ENCODE assay signal across 8 cellular contexts in genomic region chr10:59709472-59710125, GRCh38. TPM values are rescaled to one million over a fixed set of nuclear protein-coding genes. Genes with fewer than 3 reads are reported as not detected.
DNase-seq lines count a peak whose midpoint lies in the region; ATAC-seq and TF ChIP-seq lines count a peak whose summit lies in the region.

A gene with protein sequence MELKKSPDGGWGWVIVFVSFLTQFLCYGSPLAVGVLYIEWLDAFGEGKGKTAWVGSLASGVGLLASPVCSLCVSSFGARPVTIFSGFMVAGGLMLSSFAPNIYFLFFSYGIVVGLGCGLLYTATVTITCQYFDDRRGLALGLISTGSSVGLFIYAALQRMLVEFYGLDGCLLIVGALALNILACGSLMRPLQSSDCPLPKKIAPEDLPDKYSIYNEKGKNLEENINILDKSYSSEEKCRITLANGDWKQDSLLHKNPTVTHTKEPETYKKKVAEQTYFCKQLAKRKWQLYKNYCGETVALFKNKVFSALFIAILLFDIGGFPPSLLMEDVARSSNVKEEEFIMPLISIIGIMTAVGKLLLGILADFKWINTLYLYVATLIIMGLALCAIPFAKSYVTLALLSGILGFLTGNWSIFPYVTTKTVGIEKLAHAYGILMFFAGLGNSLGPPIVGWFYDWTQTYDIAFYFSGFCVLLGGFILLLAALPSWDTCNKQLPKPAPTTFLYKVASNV (minus strand): TSS chr10:59709850. CDS start chr10:59684291, 25,559 bp downstream.

- intact Hi-C loops in activated CD4-positive, alpha-beta memory T cell treated with anti-CD3 and anti-CD28 coated beads for 36 hours (cut with micrococcal nuclease) = loop anchor here (1.0 to 10.0 kb wide), 3 partner anchors 83 to 1195 kb away; partner anchors contain the start of gene BICC1
- intact Hi-C loops in naive thymus-derived CD4-positive, alpha-beta T cell (cut with micrococcal nuclease) = loop anchor here in 1 of 2 donors (1.0 to 5.0 kb wide), 3 partner anchors 83 to 197 kb away; partner anchors contain the start of gene CCDC6
- intact Hi-C loops in thyroid gland (cut with DNase I) = no loop called here

- TF ChIP-seq CTCF in GM13976 (IDR thresholded peaks at IDR 0.05; ENCODE audit: borderline replicate concordance, control extremely low read depth, extremely low read depth, insufficient read depth, missing control alignments) = peak; percentile 35
- peak; percentile 19 to 33 for TF ChIP-seq CTCF in fibroblast of lung (conservative IDR thresholded peaks at IDR 0.05 in 1 of 2, IDR thresholded peaks at IDR 0.05 in 1 of 2; ENCODE audit: low read depth in 1 of 2, low read length in 2 of 2)
- TF ChIP-seq CTCF in thyroid gland (IDR thresholded peaks at IDR 0.05) = peak in 4 of 6 experiments; percentile 33 to 48 (median 40)

- peak; percentile 95 for ATAC-seq in HG02610 (IDR thresholded peaks at IDR 0.05; ENCODE audit: unreplicated experiment)
- ATAC-seq in naive thymus-derived CD4-positive, alpha-beta T cell = peak; percentile 60

- H3K4me3 Mint-ChIP-seq in activated CD4-positive, alpha-beta memory T cell treated with anti-CD3 and anti-CD28 coated beads for 36 hours = peak within 1 kb of the TSS; percentile 55
- peak within 1 kb of the TSS in 8 of 10 donors; percentile 2 to 86 (median 48) for H3K4me3 Mint-ChIP-seq in naive thymus-derived CD4-positive, alpha-beta T cell

- WGBS in thyroid gland, 2 donors = 0 to 1% methylated on average over 29 to 47 of the region's 66 CpGs

- in situ Hi-C loops in GM13976 (cut with MboI; ENCODE audit: low sequenced_read_pairs, unreplicated experiment) = no loop called here

- H3K4me1 ChIP-seq in fibroblast of lung (ENCODE audit: control insufficient read depth, extremely low read depth, insufficient read depth, low read length) = no peaks in the 10 kb centered on the region
- H3K4me1 ChIP-seq in naive thymus-derived CD4-positive, alpha-beta T cell (ENCODE audit: control insufficient read depth in 2 of 2, insufficient read depth in 2 of 2, low read length in 2 of 2) = no peaks in the 10 kb centered on the region
- H3K4me1 ChIP-seq in thyroid gland = peaks cover 23 to 38% of the 10 kb centered on the region in 2 donors

- no peaks in the 10 kb centered on the region for H3K36me3 Mint-ChIP-seq in activated CD4-positive, alpha-beta memory T cell treated with anti-CD3 and anti-CD28 coated beads for 36 hours
- H3K36me3 Mint-ChIP-seq in naive thymus-derived CD4-positive, alpha-beta T cell = no peaks in the 10 kb centered on the region

- H3K4me1 Mint-ChIP-seq in activated CD4-positive, alpha-beta memory T cell treated with anti-CD3 and anti-CD28 coated beads for 36 hours (ENCODE audit: low read depth) = no peaks in the 10 kb centered on the region
- peaks cover 0 to 13% (median 0%) of the 10 kb centered on the region in 7 donors for H3K4me1 Mint-ChIP-seq in naive thymus-derived CD4-positive, alpha-beta T cell

- H3K9me3 ChIP-seq in fibroblast of lung (ENCODE audit: control insufficient read depth, insufficient read depth, low read depth, low read length) = no peaks in the 10 kb centered on the region
- H3K9me3 ChIP-seq in naive thymus-derived CD4-positive, alpha-beta T cell (ENCODE audit: control insufficient read depth in 2 of 3, low read length in 3 of 3) = no peaks in the 10 kb centered on the region
- no peaks in the 10 kb centered on the region for H3K9me3 ChIP-seq in thyroid gland

- POLR2A ChIA-PET in activated CD4-positive, alpha-beta memory T cell treated with anti-CD3 and anti-CD28 coated beads for 36 hours (lab: Charles Lee) = interaction anchor here (0.9 kb wide), 1 partner anchor 197 kb away, joined by 3 read pairs; the partner anchor contains the start of gene CCDC6
- POLR2A ChIA-PET in naive thymus-derived CD4-positive, alpha-beta T cell (lab: Charles Lee) = no interaction called here

- peak within 1 kb of the TSS; percentile 12 for H2AFZ ChIP-seq in fibroblast of lung (ENCODE audit: low read length)

- no peaks in the 10 kb centered on the region for H3K79me2 ChIP-seq in fibroblast of lung (ENCODE audit: control insufficient read depth, insufficient read depth, low read length)

- no peaks in the 10 kb centered on the region for H4K20me1 ChIP-seq in fibroblast of lung (ENCODE audit: control insufficient read depth, extremely low read depth, insufficient read depth, low read length)

- peak; percentile 70 for DNase-seq in A172 (ENCODE audit: low spot score)
- DNase-seq in GM13976 (ENCODE audit: low spot score) = peak; percentile 87
- peak; percentile 66 for DNase-seq in NCI-H1092 treated with DMSO at 0.1 percent for 48 hours (lab: John Stamatoyannopoulos, UW)
- peak; percentile 76 for DNase-seq in activated CD4-positive, alpha-beta memory T cell treated with anti-CD3 and anti-CD28 coated beads for 36 hours
- peak; percentile 47 to 59 for DNase-seq in fibroblast of lung (ENCODE audit: low read depth in 2 of 2)
- DNase-seq in naive thymus-derived CD4-positive, alpha-beta T cell = peak in 2 of 9 donors; percentile 1 to 75
- peak; percentile 88 to 92 for DNase-seq in thyroid gland

- no peak within 1 kb of the TSS for H3K27ac Mint-ChIP-seq in activated CD4-positive, alpha-beta memory T cell treated with anti-CD3 and anti-CD28 coated beads for 36 hours
- peak within 1 kb of the TSS in 1 of 9 donors; percentile 34 for H3K27ac Mint-ChIP-seq in naive thymus-derived CD4-positive, alpha-beta T cell

- peak within 1 kb of the TSS; percentile 63 for H3K4me2 ChIP-seq in fibroblast of lung (ENCODE audit: extremely low read depth, insufficient read depth, low read length)

- CTCF ChIA-PET in activated CD4-positive, alpha-beta memory T cell treated with anti-CD3 and anti-CD28 coated beads for 36 hours (lab: Charles Lee) = no interaction called here
- CTCF ChIA-PET in naive thymus-derived CD4-positive, alpha-beta T cell (lab: Charles Lee) = no interaction called here

- no peak within 1 kb of the TSS for H3K27ac ChIP-seq in fibroblast of lung (ENCODE audit: insufficient read depth, low read length)
- no peak within 1 kb of the TSS for H3K27ac ChIP-seq in naive thymus-derived CD4-positive, alpha-beta T cell (ENCODE audit: low read depth, low read length)
- peak within 1 kb of the TSS; percentile 68 to 90 (median 84) for H3K27ac ChIP-seq in thyroid gland

- H3K4me3 ChIP-seq in fibroblast of lung (replicated peaks in 1 of 4; ENCODE audit: control extremely low read depth in 1 of 4, insufficient read depth in 1 of 4, low read depth in 3 of 4, low read length in 4 of 4) (peak within 1 kb of the TSS; percentile 30 to 64 (median 49)), thyroid gland (replicated peaks in 1 of 3) (peak within 1 kb of the TSS; percentile 53 to 90 (median 61))
- H3K4me3 ChIP-seq in naive thymus-derived CD4-positive, alpha-beta T cell (ENCODE audit: low read length) = no peak within 1 kb of the TSS

- no peaks in the 10 kb centered on the region for H3K36me3 ChIP-seq in fibroblast of lung (ENCODE audit: control insufficient read depth, insufficient read depth, low read length)
- no peaks in the 10 kb centered on the region for H3K36me3 ChIP-seq in naive thymus-derived CD4-positive, alpha-beta T cell (ENCODE audit: control insufficient read depth in 2 of 3, insufficient read depth in 3 of 3, low read length in 3 of 3)
- no peaks in the 10 kb centered on the region for H3K36me3 ChIP-seq in thyroid gland

- H3K27me3 Mint-ChIP-seq in activated CD4-positive, alpha-beta memory T cell treated with anti-CD3 and anti-CD28 coated beads for 36 hours = peaks cover 45% of the 10 kb centered on the region
- peaks cover 68 to 77% (median 70%) of the 10 kb centered on the region in 5 donors for H3K27me3 Mint-ChIP-seq in naive thymus-derived CD4-positive, alpha-beta T cell

- TF ChIP-seq POLR2A in thyroid gland (IDR thresholded peaks at IDR 0.05) = peak in 1 of 2 donors; percentile 60

- H3K9me3 Mint-ChIP-seq in activated CD4-positive, alpha-beta memory T cell treated with anti-CD3 and anti-CD28 coated beads for 36 hours = no peaks in the 10 kb centered on the region
- H3K9me3 Mint-ChIP-seq in naive thymus-derived CD4-positive, alpha-beta T cell = no peaks in the 10 kb centered on the region

- peaks cover 27% of the 10 kb centered on the region for H3K27me3 ChIP-seq in fibroblast of lung (ENCODE audit: control insufficient read depth, insufficient read depth, low read length)
- no peaks in the 10 kb centered on the region for H3K27me3 ChIP-seq in naive thymus-derived CD4-positive, alpha-beta T cell (ENCODE audit: control insufficient read depth in 2 of 2, insufficient read depth in 2 of 2, low read length in 2 of 2)
- H3K27me3 ChIP-seq in thyroid gland = no peaks in the 10 kb centered on the region

- no peak within 1 kb of the TSS for H3K9ac ChIP-seq in fibroblast of lung (ENCODE audit: insufficient read depth, low read length)

RNA-seq across cellular contexts. Expression of the gene that starts here (rescaled TPM):
- total RNA-seq in A172 (2014; rRNA removed; shearing (Covaris generic)) = 28.7 and 34.1 TPM in 2 replicates
- under 1 TPM; 0.40 to 0.44 TPM for total RNA-seq in activated CD4-positive, alpha-beta memory T cell treated with anti-CD3 and anti-CD28 coated beads for 36 hours
- total RNA-seq in fibroblast of lung (0.26 and 0.66 TPM in 2 replicates), thyroid gland (10 to 100 TPM; 35.6 to 63.8 (median 41.6) TPM)
- polyA plus RNA-seq in fibroblast of lung = 0.08 and 0.56 TPM in 2 replicates
- 0.06 and 0.28 TPM in 2 replicates for polyA plus RNA-seq in fibroblast of lung (2012)
- not detected in 2 replicates for polyA minus RNA-seq in fibroblast of lung (ENCODE audit: low replicate concordance)
- 1 to 10 TPM in 1 of 5 experiments, not detected in 4; 1.5 TPM for total RNA-seq in naive thymus-derived CD4-positive, alpha-beta T cell
- polyA plus RNA-seq in naive thymus-derived CD4-positive, alpha-beta T cell = not detected

Comparison
In these comparisons a context has a peak if more than half of its experiments do, and no peak if none do; other contexts are left out.
1. RNA of the gene that starts here (total RNA-seq): 35.6 to 63.8 TPM in thyroid gland and 28.7 to 34.1 TPM in A172; 0.26 to 0.66 TPM in fibroblast of lung, 0.40 to 0.44 TPM in activated CD4-positive, alpha-beta memory T cell treated with anti-CD3 and anti-CD28 coated beads for 36 hours and 1.5 TPM in naive thymus-derived CD4-positive, alpha-beta T cell; every median in the first group is over 10 times any median in the second.
2. Peak in DNase-seq in activated CD4-positive, alpha-beta memory T cell treated with anti-CD3 and anti-CD28 coated beads for 36 hours; RNA of the gene not detected or under 1 TPM.
3. Peak in DNase-seq, H3K4me3 ChIP-seq and H3K4me2 ChIP-seq in fibroblast of lung; RNA of the gene not detected or under 1 TPM.
4. H3K27ac ChIP-seq: peak in thyroid gland (3 of 3); none in fibroblast of lung (single experiment) and naive thymus-derived CD4-positive, alpha-beta T cell (single experiment).
5. Peak in every context shown above with its lines, with median percentiles within 50 percentile points of each other: CTCF ChIP-seq.